Comparison of ENCODE assay signal across 22 cellular contexts in genomic region chrX:124791492-124792095, GRCh38.
"Had no signal": no experiment of that assay in that cellular context is flagged by ENCODE, and none has a peak within 500 bp of the region (broad histone marks: within the 10 kb centered on the region; RNA-seq: fewer than 3 reads in every experiment).

No MANE protein-coding gene starts in this region.

- H3K27me3 ChIP-seq: ovary, right atrium auricular region, right lobe of liver, tibial nerve, uterus had no signal

- H3K4me3 ChIP-seq: left ventricle myocardium inferior, lung, ovary, right atrium auricular region, right lobe of liver, smooth muscle cell, tibial nerve, uterus had no signal

- H3K36me3 ChIP-seq: left ventricle myocardium inferior, ovary, right atrium auricular region, right lobe of liver, tibial nerve, uterus had no signal

- DNase-seq: hypothalamus; immature natural killer cell; islet precursor cell; left ventricle myocardium inferior; mesendoderm; naive B cell; natural killer cell; nephron progenitor cell; ovary; right lobe of liver; stimulated activated CD4-positive, alpha-beta T cell treated with anti-CD3 and anti-CD28 coated beads, Interleukin-1b, Interleukin-23, amount 100 ng/mL, for 48 hours; stimulated activated CD4-positive, alpha-beta T cell treated with anti-CD3 and anti-CD28 coated beads, Interleukin-2, amount 100 ng/mL, for 48 hours; stimulated activated CD4-positive, alpha-beta T cell treated with anti-CD3 and anti-CD28 coated beads, Interleukin-4, amount 100 ng/mL, for 4 hours; stimulated activated CD8-positive, alpha-beta memory T cell treated with anti-CD3 and anti-CD28 coated beads, Interleukin-4, amount 100 ng/mL, for 48 hours; stimulated activated naive CD4-positive, alpha-beta T cell treated with Interleukin-2 at 50 U/mL for 16 hours; stimulated activated naive CD8-positive, alpha-beta T cell treated with anti-CD3 and anti-CD28 coated beads, Interleukin-15, amount 100 ng/mL, for 72 hours; substantia nigra; uterus had no signal

- H3K27ac ChIP-seq: left ventricle myocardium inferior, ovary, right atrium auricular region, right lobe of liver, tibial nerve, uterus had no signal

- H3K9me3 ChIP-seq: left ventricle myocardium inferior, ovary, right atrium auricular region, right lobe of liver, tibial nerve, uterus had no signal

- H3K4me2 ChIP-seq: smooth muscle cell had no signal
